In genomic region chr10:109821672-109822071, GRCh38 we compare ENCODE assay signal across 2 cellular contexts.
TF ChIP-seq lines count a peak whose summit lies in the region.

No MANE protein-coding gene starts in this region.

TF ChIP-seq in SK-N-SH, 30 proteins besides CTCF, POLR2A, EP300 and RAD21 (continued from another document):
- TF ChIP-seq, protein P1, sequence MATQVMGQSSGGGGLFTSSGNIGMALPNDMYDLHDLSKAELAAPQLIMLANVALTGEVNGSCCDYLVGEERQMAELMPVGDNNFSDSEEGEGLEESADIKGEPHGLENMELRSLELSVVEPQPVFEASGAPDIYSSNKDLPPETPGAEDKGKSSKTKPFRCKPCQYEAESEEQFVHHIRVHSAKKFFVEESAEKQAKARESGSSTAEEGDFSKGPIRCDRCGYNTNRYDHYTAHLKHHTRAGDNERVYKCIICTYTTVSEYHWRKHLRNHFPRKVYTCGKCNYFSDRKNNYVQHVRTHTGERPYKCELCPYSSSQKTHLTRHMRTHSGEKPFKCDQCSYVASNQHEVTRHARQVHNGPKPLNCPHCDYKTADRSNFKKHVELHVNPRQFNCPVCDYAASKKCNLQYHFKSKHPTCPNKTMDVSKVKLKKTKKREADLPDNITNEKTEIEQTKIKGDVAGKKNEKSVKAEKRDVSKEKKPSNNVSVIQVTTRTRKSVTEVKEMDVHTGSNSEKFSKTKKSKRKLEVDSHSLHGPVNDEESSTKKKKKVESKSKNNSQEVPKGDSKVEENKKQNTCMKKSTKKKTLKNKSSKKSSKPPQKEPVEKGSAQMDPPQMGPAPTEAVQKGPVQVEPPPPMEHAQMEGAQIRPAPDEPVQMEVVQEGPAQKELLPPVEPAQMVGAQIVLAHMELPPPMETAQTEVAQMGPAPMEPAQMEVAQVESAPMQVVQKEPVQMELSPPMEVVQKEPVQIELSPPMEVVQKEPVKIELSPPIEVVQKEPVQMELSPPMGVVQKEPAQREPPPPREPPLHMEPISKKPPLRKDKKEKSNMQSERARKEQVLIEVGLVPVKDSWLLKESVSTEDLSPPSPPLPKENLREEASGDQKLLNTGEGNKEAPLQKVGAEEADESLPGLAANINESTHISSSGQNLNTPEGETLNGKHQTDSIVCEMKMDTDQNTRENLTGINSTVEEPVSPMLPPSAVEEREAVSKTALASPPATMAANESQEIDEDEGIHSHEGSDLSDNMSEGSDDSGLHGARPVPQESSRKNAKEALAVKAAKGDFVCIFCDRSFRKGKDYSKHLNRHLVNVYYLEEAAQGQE (IDR thresholded peaks at IDR 0.05; ENCODE audit: low read depth, low read length): 0 out of 2 replicates have a peak, but pooled peaks have one; percentile 25

TF ChIP-seq in SK-N-SH treated with all-trans-retinoic acid at 6 μM for 48 hours, 23 proteins besides CTCF, POLR2A, EP300 and RAD21 (continued from another document):
- TF ChIP-seq, protein P2, sequence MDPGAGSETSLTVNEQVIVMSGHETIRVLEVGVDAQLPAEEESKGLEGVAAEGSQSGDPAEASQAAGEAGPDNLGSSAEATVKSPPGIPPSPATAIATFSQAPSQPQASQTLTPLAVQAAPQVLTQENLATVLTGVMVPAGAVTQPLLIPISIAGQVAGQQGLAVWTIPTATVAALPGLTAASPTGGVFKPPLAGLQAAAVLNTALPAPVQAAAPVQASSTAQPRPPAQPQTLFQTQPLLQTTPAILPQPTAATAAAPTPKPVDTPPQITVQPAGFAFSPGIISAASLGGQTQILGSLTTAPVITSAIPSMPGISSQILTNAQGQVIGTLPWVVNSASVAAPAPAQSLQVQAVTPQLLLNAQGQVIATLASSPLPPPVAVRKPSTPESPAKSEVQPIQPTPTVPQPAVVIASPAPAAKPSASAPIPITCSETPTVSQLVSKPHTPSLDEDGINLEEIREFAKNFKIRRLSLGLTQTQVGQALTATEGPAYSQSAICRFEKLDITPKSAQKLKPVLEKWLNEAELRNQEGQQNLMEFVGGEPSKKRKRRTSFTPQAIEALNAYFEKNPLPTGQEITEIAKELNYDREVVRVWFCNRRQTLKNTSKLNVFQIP (CRISPR knock-in tag; IDR thresholded peaks at IDR 0.05; ENCODE audit: borderline replicate concordance, low read depth): no peak
- TF ChIP-seq ZNF8 (CRISPR knock-in tag; IDR thresholded peaks at IDR 0.05) (no peak), CSRNP3 (CRISPR knock-in tag; IDR thresholded peaks at IDR 0.05) (no peak), CSDC2 (CRISPR knock-in tag; IDR thresholded peaks at IDR 0.05) (no peak), RARB (CRISPR knock-in tag; IDR thresholded peaks at IDR 0.05) (no peak), ZFP30 (CRISPR knock-in tag; IDR thresholded peaks at IDR 0.05) (no peak), TCF4 (CRISPR knock-in tag; IDR thresholded peaks at IDR 0.05; ENCODE audit: borderline replicate concordance) (no peak), ISL1 (CRISPR knock-in tag; IDR thresholded peaks at IDR 0.05) (no peak), TOX (CRISPR knock-in tag; IDR thresholded peaks at IDR 0.05; ENCODE audit: borderline replicate concordance) (no peak), PATZ1 (CRISPR knock-in tag; IDR thresholded peaks at IDR 0.05; ENCODE audit: borderline replicate concordance) (no peak)
- TF ChIP-seq, protein P3, sequence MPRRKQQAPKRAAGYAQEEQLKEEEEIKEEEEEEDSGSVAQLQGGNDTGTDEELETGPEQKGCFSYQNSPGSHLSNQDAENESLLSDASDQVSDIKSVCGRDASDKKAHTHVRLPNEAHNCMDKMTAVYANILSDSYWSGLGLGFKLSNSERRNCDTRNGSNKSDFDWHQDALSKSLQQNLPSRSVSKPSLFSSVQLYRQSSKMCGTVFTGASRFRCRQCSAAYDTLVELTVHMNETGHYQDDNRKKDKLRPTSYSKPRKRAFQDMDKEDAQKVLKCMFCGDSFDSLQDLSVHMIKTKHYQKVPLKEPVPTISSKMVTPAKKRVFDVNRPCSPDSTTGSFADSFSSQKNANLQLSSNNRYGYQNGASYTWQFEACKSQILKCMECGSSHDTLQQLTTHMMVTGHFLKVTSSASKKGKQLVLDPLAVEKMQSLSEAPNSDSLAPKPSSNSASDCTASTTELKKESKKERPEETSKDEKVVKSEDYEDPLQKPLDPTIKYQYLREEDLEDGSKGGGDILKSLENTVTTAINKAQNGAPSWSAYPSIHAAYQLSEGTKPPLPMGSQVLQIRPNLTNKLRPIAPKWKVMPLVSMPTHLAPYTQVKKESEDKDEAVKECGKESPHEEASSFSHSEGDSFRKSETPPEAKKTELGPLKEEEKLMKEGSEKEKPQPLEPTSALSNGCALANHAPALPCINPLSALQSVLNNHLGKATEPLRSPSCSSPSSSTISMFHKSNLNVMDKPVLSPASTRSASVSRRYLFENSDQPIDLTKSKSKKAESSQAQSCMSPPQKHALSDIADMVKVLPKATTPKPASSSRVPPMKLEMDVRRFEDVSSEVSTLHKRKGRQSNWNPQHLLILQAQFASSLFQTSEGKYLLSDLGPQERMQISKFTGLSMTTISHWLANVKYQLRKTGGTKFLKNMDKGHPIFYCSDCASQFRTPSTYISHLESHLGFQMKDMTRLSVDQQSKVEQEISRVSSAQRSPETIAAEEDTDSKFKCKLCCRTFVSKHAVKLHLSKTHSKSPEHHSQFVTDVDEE (CRISPR knock-in tag; IDR thresholded peaks at IDR 0.05): no peak
TF ChIP-seq in SK-N-SH treated with all-trans-retinoic acid at 6 μM for 48 hours: peak in this region for 0.
